Comparison of ENCODE assay signal across 9 cellular contexts in genomic region chr9:93003552-93004407, GRCh38. TPM values are rescaled to one million over a fixed set of nuclear protein-coding genes. Genes with fewer than 3 reads are reported as not detected.
DNase-seq lines count a peak whose midpoint lies in the region; ATAC-seq and TF ChIP-seq lines count a peak whose summit lies in the region.
"Had no signal": no experiment of that assay in that cellular context is flagged by ENCODE, and none has a peak within 500 bp of the region (broad histone marks: within the 10 kb centered on the region; RNA-seq: fewer than 3 reads in every experiment).

No MANE protein-coding gene starts in this region.

- no peak for TF ChIP-seq POLR2A in sigmoid colon (IDR thresholded peaks at IDR 0.05)

- H3K9me3 ChIP-seq in SJSA1 (replicated peaks): no peaks in the 10 kb centered on the region
- H3K9me3 ChIP-seq in sigmoid colon: no peaks in the 10 kb centered on the region

- H3K36me3 Mint-ChIP-seq in activated naive CD4-positive, alpha-beta T cell treated with anti-CD3 and anti-CD28 coated beads, Interleukin-2, amount 10 ng/mL, durations not matched to agents 7 days and 5 days: peaks cover 77% of the 10 kb centered on the region

- intact Hi-C loops in left cardiac atrium (cut with DNase I): no loop called here
- intact Hi-C loops in sigmoid colon (cut with DNase I): loop anchor here (10.0 kb wide), 1 partner anchor 131 kb away; the partner anchor contains the start of gene NINJ1

- H3K4me1 Mint-ChIP-seq in activated naive CD4-positive, alpha-beta T cell treated with anti-CD3 and anti-CD28 coated beads, Interleukin-2, amount 10 ng/mL, durations not matched to agents 7 days and 5 days: peaks cover 57% of the 10 kb centered on the region

- 15 to 51% methylated on average over 28 of the region's 28 CpGs for WGBS in sigmoid colon, 2 donors

- H3K36me3 ChIP-seq in SJSA1 (no peaks in the 10 kb centered on the region), sigmoid colon (no peaks in the 10 kb centered on the region)

- H3K27me3 ChIP-seq in SJSA1 (replicated peaks): no peaks in the 10 kb centered on the region
- no peaks in the 10 kb centered on the region for H3K27me3 ChIP-seq in sigmoid colon

- no peaks in the 10 kb centered on the region for H3K9me3 Mint-ChIP-seq in activated naive CD4-positive, alpha-beta T cell treated with anti-CD3 and anti-CD28 coated beads, Interleukin-2, amount 10 ng/mL, durations not matched to agents 7 days and 5 days
- H3K9me3 Mint-ChIP-seq: dendritic cell treated with granulocyte-macrophage colony-stimulating factor and Interleukin-4, amounts not matched to agents 40 ng/mL and 50 ng/mL, for 4 days had no signal

- no peaks in the 10 kb centered on the region for H3K27me3 Mint-ChIP-seq in activated naive CD4-positive, alpha-beta T cell treated with anti-CD3 and anti-CD28 coated beads, Interleukin-2, amount 10 ng/mL, durations not matched to agents 7 days and 5 days
- H3K27me3 Mint-ChIP-seq: dendritic cell treated with granulocyte-macrophage colony-stimulating factor and Interleukin-4, amounts not matched to agents 40 ng/mL and 50 ng/mL, for 4 days had no signal

- no peak overlapping the region for H3K4me3 Mint-ChIP-seq in activated naive CD4-positive, alpha-beta T cell treated with anti-CD3 and anti-CD28 coated beads, Interleukin-2, amount 10 ng/mL, durations not matched to agents 7 days and 5 days
- H3K4me3 Mint-ChIP-seq: dendritic cell treated with granulocyte-macrophage colony-stimulating factor and Interleukin-4, amounts not matched to agents 40 ng/mL and 50 ng/mL, for 4 days had no signal

- peak overlapping the region; percentile 83 for H3K27ac Mint-ChIP-seq in activated naive CD4-positive, alpha-beta T cell treated with anti-CD3 and anti-CD28 coated beads, Interleukin-2, amount 10 ng/mL, durations not matched to agents 7 days and 5 days
- H3K27ac Mint-ChIP-seq: dendritic cell treated with granulocyte-macrophage colony-stimulating factor and Interleukin-4, amounts not matched to agents 40 ng/mL and 50 ng/mL, for 4 days had no signal

- H3K27ac ChIP-seq in SJSA1 (no peak overlapping the region), sigmoid colon (no peak overlapping the region)

- peak; percentile 83 to 86 for ATAC-seq in left cardiac atrium
- ATAC-seq in HG03108 (IDR thresholded peaks at IDR 0.05; ENCODE audit: unreplicated experiment): no peak

- H3K4me3 ChIP-seq in SJSA1 (no peak overlapping the region), sigmoid colon (peak overlapping the region in 2 of 4 donors; percentile 15 to 18)

- DNase-seq in EL (peak; percentile 31), HT-29 (ENCODE audit: low spot score) (peak; percentile 92), SJSA1 (ENCODE audit: low read depth in 1 of 2, low spot score in 2 of 2) (peak; percentile 15 to 50), left cardiac atrium (peak; percentile 46), sigmoid colon (no peak), T1000 (lab: John Stamatoyannopoulos, UW) (no peak)
- peak; percentile 75 for DNase-seq in activated naive CD4-positive, alpha-beta T cell treated with anti-CD3 and anti-CD28 coated beads, Interleukin-2, amount 10 ng/mL, durations not matched to agents 7 days and 5 days

- peak in 3 of 4 experiments; percentile 63 to 71 (median 66) for TF ChIP-seq CTCF in sigmoid colon (IDR thresholded peaks at IDR 0.05)

- no peak for TF ChIP-seq EP300 in sigmoid colon (IDR thresholded peaks at IDR 0.05)

- no peaks in the 10 kb centered on the region for H3K4me1 ChIP-seq in SJSA1 (replicated peaks)
- H3K4me1 ChIP-seq in sigmoid colon: peaks cover 0 to 7% (median 5%) of the 10 kb centered on the region in 4 donors

- CTCF ChIA-PET in activated naive CD4-positive, alpha-beta T cell treated with anti-CD3 and anti-CD28 coated beads, Interleukin-2, amount 10 ng/mL, durations not matched to agents 7 days and 5 days (lab: Charles Lee): interaction anchor here (0.8 to 3.4 kb wide), 31 partner anchors 11 to 301 kb away, joined by 3 to 26 read pairs (median 4); partner anchors contain the start of gene NINJ1

RNA-seq across cellular contexts. Expression of gene SUSD3, which starts 54.7 kb away (rescaled TPM):
- 1.6 and 4.5 TPM in 2 replicates for total RNA-seq in HT-29 (2014; rRNA removed; shearing (Covaris generic))
- total RNA-seq in SJSA1 (2014; rRNA removed; shearing (Covaris generic)): not detected in 2 replicates
- total RNA-seq in left cardiac atrium (1 to 10 TPM; 1.6 to 2.4 TPM), sigmoid colon (1 to 10 TPM; 1.9 to 7.2 (median 4.7) TPM)
- polyA plus RNA-seq in sigmoid colon: 10 to 100 TPM in 1 of 3 donors, under 1 TPM in 1, not detected in 1; 0.92 to 15.2 TPM

RNA-seq across cellular contexts. Expression of gene FGD3, which starts 56.5 kb away (rescaled TPM):
- 12.8 and 14.7 TPM in 2 replicates for total RNA-seq in HT-29 (2014; rRNA removed; shearing (Covaris generic))
- total RNA-seq in SJSA1 (2014; rRNA removed; shearing (Covaris generic)): not detected in 2 replicates
- total RNA-seq in left cardiac atrium: 1 to 10 TPM; 2.7 to 5.2 TPM
- 1 to 10 TPM; 2.5 to 5.3 (median 4.2) TPM for total RNA-seq in sigmoid colon
- 10 to 100 TPM in 1 of 3 donors, 1 to 10 TPM in 2; 1.8 to 18.0 (median 2.5) TPM for polyA plus RNA-seq in sigmoid colon

Comparison
In these comparisons a context has a peak if more than half of its experiments do, and no peak if none do; other contexts are left out.
1. DNase-seq: peak in EL (single experiment), HT-29 (single experiment), SJSA1 (2 of 2), activated naive CD4-positive, alpha-beta T cell treated with anti-CD3 and anti-CD28 coated beads, Interleukin-2, amount 10 ng/mL, durations not matched to agents 7 days and 5 days (single experiment) and left cardiac atrium (single experiment); none in sigmoid colon (single experiment) and T1000 (single experiment).